In genomic region chr14:88791629-88792571, GRCh38 we compare ENCODE assay signal across 8 cellular contexts. TPM values are rescaled to one million over a fixed set of nuclear protein-coding genes. Genes with fewer than 3 reads are reported as not detected.
DNase-seq lines count a peak whose midpoint lies in the region; ATAC-seq lines count a peak whose summit lies in the region.

No MANE protein-coding gene starts in this region.

- no peaks in the 10 kb centered on the region for H3K4me1 ChIP-seq in ES-I3 (ENCODE audit: insufficient read depth, low read length)
- H3K4me1 ChIP-seq in duodenal mucosa (ENCODE audit: control insufficient read depth in 1 of 2, insufficient read depth in 2 of 2, low read length in 2 of 2): peaks cover 0 to 10% of the 10 kb centered on the region in 2 donors
- H3K4me1 ChIP-seq in mesenchymal stem cell (ENCODE audit: control insufficient read depth, insufficient read depth, low read depth, low read length): peaks cover 9% of the 10 kb centered on the region

- no peak overlapping the region for H3K14ac ChIP-seq in mesenchymal stem cell (ENCODE audit: low read length in 2 of 2)

- H3K9me3 Mint-ChIP-seq in stimulated activated naive CD8-positive, alpha-beta T cell treated with anti-CD3 and anti-CD28 coated beads, Interleukin-15, Interleukin-2, amounts not matched to agents 100 ng/mL and 50 ng/mL, for 24 hours: no peaks in the 10 kb centered on the region

- H3K4ac ChIP-seq in mesenchymal stem cell (ENCODE audit: low read depth in 1 of 2, low read length in 2 of 2): no peak overlapping the region

- no peak overlapping the region for H2BK15ac ChIP-seq in mesenchymal stem cell (ENCODE audit: low read depth, poor library complexity, severe bottlenecking)

- H3K18ac ChIP-seq in mesenchymal stem cell (ENCODE audit: low read depth in 1 of 2, low read length in 2 of 2): no peak overlapping the region

- no peaks in the 10 kb centered on the region for H3K79me1 ChIP-seq in mesenchymal stem cell (replicated peaks; ENCODE audit: low read length, poor library complexity, severe bottlenecking)

- H3K9ac ChIP-seq in ES-I3 (ENCODE audit: low read depth, low read length) (peak overlapping the region; percentile 53), duodenal mucosa (ENCODE audit: low read depth in 1 of 2, low read length in 2 of 2) (peak overlapping the region; percentile 18 to 36), mesenchymal stem cell (ENCODE audit: low read length) (no peak overlapping the region)

- no peak overlapping the region for H2BK5ac ChIP-seq in mesenchymal stem cell (ENCODE audit: low read depth, low read length, poor library complexity, severe bottlenecking)

- no peaks in the 10 kb centered on the region for H3K36me3 ChIP-seq in ES-I3 (ENCODE audit: insufficient read depth, low read length)
- H3K36me3 ChIP-seq in duodenal mucosa (ENCODE audit: control insufficient read depth in 1 of 2, insufficient read depth in 2 of 2, low read length in 2 of 2): no peaks in the 10 kb centered on the region
- no peaks in the 10 kb centered on the region for H3K36me3 ChIP-seq in mesenchymal stem cell (ENCODE audit: control insufficient read depth in 1 of 2, insufficient read depth in 2 of 2, low read depth in 1 of 2, low read length in 2 of 2)

- no peak overlapping the region for H4K91ac ChIP-seq in mesenchymal stem cell (ENCODE audit: low read length)

- H3K4me3 ChIP-seq in duodenal mucosa (ENCODE audit: low read depth in 1 of 2, low read length in 2 of 2) (peak overlapping the region; percentile 55 to 89), mesenchymal stem cell (ENCODE audit: insufficient read depth in 1 of 2, low read depth in 1 of 2, low read length in 2 of 2) (peak overlapping the region; percentile 56 to 81)

- no peak overlapping the region for H2AFZ ChIP-seq in mesenchymal stem cell (ENCODE audit: low read depth, low read length)

- peaks cover 8% of the 10 kb centered on the region for H3K27me3 Mint-ChIP-seq in stimulated activated naive CD8-positive, alpha-beta T cell treated with anti-CD3 and anti-CD28 coated beads, Interleukin-15, Interleukin-2, amounts not matched to agents 100 ng/mL and 50 ng/mL, for 24 hours

- H2BK120ac ChIP-seq in mesenchymal stem cell (ENCODE audit: low read depth, low read length): no peak overlapping the region

- H3K27me3 ChIP-seq in duodenal mucosa (ENCODE audit: control insufficient read depth in 1 of 2, insufficient read depth in 2 of 2, low read length in 2 of 2) (peaks cover 14 to 30% of the 10 kb centered on the region in 2 donors), mesenchymal stem cell (ENCODE audit: control insufficient read depth in 1 of 2, insufficient read depth in 1 of 2, low read length in 2 of 2) (peaks cover 15 to 41% of the 10 kb centered on the region in 2 experiments)

- peak overlapping the region; percentile 83 for H3K27ac Mint-ChIP-seq in stimulated activated naive CD8-positive, alpha-beta T cell treated with anti-CD3 and anti-CD28 coated beads, Interleukin-15, Interleukin-2, amounts not matched to agents 100 ng/mL and 50 ng/mL, for 24 hours

- H2BK12ac ChIP-seq in mesenchymal stem cell (ENCODE audit: low read length in 2 of 2): no peak overlapping the region

- ATAC-seq in HG03066 (IDR thresholded peaks at IDR 0.05; ENCODE audit: low read depth, unreplicated experiment) (peak; percentile 5), GM21786 (IDR thresholded peaks at IDR 0.05; ENCODE audit: unreplicated experiment) (no peak)

- H3K4me1 Mint-ChIP-seq in stimulated activated naive CD8-positive, alpha-beta T cell treated with anti-CD3 and anti-CD28 coated beads, Interleukin-15, Interleukin-2, amounts not matched to agents 100 ng/mL and 50 ng/mL, for 24 hours (ENCODE audit: low read depth): peaks cover 33% of the 10 kb centered on the region

- H3K9me3 ChIP-seq in ES-I3 (ENCODE audit: control insufficient read depth, insufficient read depth, low read length) (no peaks in the 10 kb centered on the region), duodenal mucosa (ENCODE audit: control insufficient read depth in 1 of 2, low read length in 2 of 2) (no peaks in the 10 kb centered on the region), mesenchymal stem cell (ENCODE audit: control insufficient read depth, low read length) (no peaks in the 10 kb centered on the region)

- H3K36me3 Mint-ChIP-seq in stimulated activated naive CD8-positive, alpha-beta T cell treated with anti-CD3 and anti-CD28 coated beads, Interleukin-15, Interleukin-2, amounts not matched to agents 100 ng/mL and 50 ng/mL, for 24 hours (ENCODE audit: low read depth): no peaks in the 10 kb centered on the region

- peak overlapping the region in 1 of 2 experiments; percentile 41 for H3K23ac ChIP-seq in mesenchymal stem cell (ENCODE audit: low read length in 2 of 2)

- no peak overlapping the region for H2AK5ac ChIP-seq in mesenchymal stem cell (ENCODE audit: low read length, severe bottlenecking)

- H3K27ac ChIP-seq in duodenal mucosa (ENCODE audit: low read depth, low read length): no peak overlapping the region
- no peak overlapping the region for H3K27ac ChIP-seq in mesenchymal stem cell (ENCODE audit: low read length, poor library complexity, severe bottlenecking)

- peak overlapping the region; percentile 85 for H3K4me3 Mint-ChIP-seq in stimulated activated naive CD8-positive, alpha-beta T cell treated with anti-CD3 and anti-CD28 coated beads, Interleukin-15, Interleukin-2, amounts not matched to agents 100 ng/mL and 50 ng/mL, for 24 hours

- DNase-seq in SW480 (ENCODE audit: low spot score) (peak; percentile 60), mesenchymal stem cell (no peak)
- DNase-seq in NK-92 treated with Interleukin-12 subunit alpha and Interleukin-12 subunit beta, amount 100 ng/mL, for 24 hours (lab: John Stamatoyannopoulos, UW): no peak

- 6% methylated on average over 51 of the region's 71 CpGs for WGBS in mesenchymal stem cell

- H3K4me2 ChIP-seq in mesenchymal stem cell (ENCODE audit: low read length, poor library complexity, severe bottlenecking): peak overlapping the region; percentile 89

- H4K8ac ChIP-seq in mesenchymal stem cell (ENCODE audit: low read length): no peak overlapping the region

RNA-seq across cellular contexts. Expression of gene EML5, which starts 0.9 kb away (rescaled TPM):
- not detected for polyA plus RNA-seq in mesenchymal stem cell (2013, experiment 1 of 2)
- polyA plus RNA-seq in mesenchymal stem cell (2013, experiment 2 of 2): 0.04 TPM

RNA-seq across cellular contexts. Expression of gene TTC8, which starts 32.6 kb away (rescaled TPM):
- polyA plus RNA-seq in mesenchymal stem cell (2013, experiment 1 of 2): 27.9 TPM
- polyA plus RNA-seq in mesenchymal stem cell (2013, experiment 2 of 2): 29.4 TPM
